Comparison of ENCODE assay signal across 28 cellular contexts in the genomic region with DNA sequence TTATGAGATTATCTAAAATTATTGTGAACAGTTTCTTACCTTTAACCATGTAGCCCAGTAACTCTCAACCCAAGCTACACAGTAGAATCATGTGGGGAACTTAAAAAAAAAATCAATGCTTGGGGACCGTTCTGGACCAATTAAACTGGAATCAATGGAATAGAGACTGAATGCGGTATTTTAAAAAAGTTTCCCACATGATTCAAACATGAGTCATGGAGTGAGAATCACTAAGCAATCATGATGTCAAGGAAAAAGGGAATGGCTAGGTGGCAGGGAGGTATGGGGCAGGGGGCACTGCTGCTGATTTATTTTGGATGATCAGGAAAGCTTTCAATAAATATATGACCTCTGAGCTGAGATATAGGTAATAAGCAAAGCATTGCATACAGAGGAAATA.
DNase-seq lines count a peak whose midpoint lies in the region; ATAC-seq, FAIRE-seq and TF ChIP-seq lines count a peak whose summit lies in the region.
"Had no signal": no experiment of that assay in that cellular context is flagged by ENCODE, and none has a peak within 500 bp of the region (broad histone marks: within the 10 kb centered on the region; RNA-seq: fewer than 3 reads in every experiment).

No MANE protein-coding gene starts in this region.

- peaks cover 11% of the 10 kb centered on the region for H3K4me1 ChIP-seq in astrocyte (ENCODE audit: insufficient read depth, low read length)
- H3K4me1 ChIP-seq: ascending aorta, esophagus muscularis mucosa, sigmoid colon, tibial artery had no signal

- H2AFZ ChIP-seq in astrocyte (ENCODE audit: low read depth, low read length) = no peak overlapping the region
- H2AFZ ChIP-seq: GM23338 had no signal

- H3K9me3 ChIP-seq in astrocyte (ENCODE audit: insufficient read depth, low read depth, low read length) = no peaks in the 10 kb centered on the region
- H3K9me3 ChIP-seq: ascending aorta, esophagus muscularis mucosa, sigmoid colon, tibial artery had no signal

- ATAC-seq in HG02763 (IDR thresholded peaks at IDR 0.05; ENCODE audit: unreplicated experiment) (no peak), GM21447 (IDR thresholded peaks at IDR 0.05; ENCODE audit: unreplicated experiment) (no peak)
- ATAC-seq: GM23338; HepG2; stimulated activated naive CD8-positive, alpha-beta T cell treated with anti-CD3 and anti-CD28 coated beads, Interleukin-15, amount 100 ng/mL, for 72 hours had no signal

- H3K27me3 Mint-ChIP-seq in astrocyte (ENCODE audit: low read depth, unreplicated experiment) (peaks cover 1% of the 10 kb centered on the region), endothelial cell (ENCODE audit: unreplicated experiment) (peaks cover 5% of the 10 kb centered on the region)

- H3K9me3 Mint-ChIP-seq in astrocyte (ENCODE audit: unreplicated experiment) (no peaks in the 10 kb centered on the region), endothelial cell (ENCODE audit: unreplicated experiment) (no peaks in the 10 kb centered on the region)
- H3K9me3 Mint-ChIP-seq: CD4-positive, alpha-beta memory T cell; GM23338; neural crest cell; stimulated activated naive CD8-positive, alpha-beta T cell treated with anti-CD3 and anti-CD28 coated beads, Interleukin-15, amount 100 ng/mL, for 72 hours had no signal

- no peaks in the 10 kb centered on the region for H3K36me3 ChIP-seq in astrocyte (ENCODE audit: insufficient read depth, low read length)
- H3K36me3 ChIP-seq: ascending aorta, esophagus muscularis mucosa, sigmoid colon, tibial artery had no signal

- H3K27ac ChIP-seq in astrocyte (ENCODE audit: low read depth, low read length) = no peak overlapping the region
- H3K27ac ChIP-seq: ascending aorta, esophagus muscularis mucosa, sigmoid colon, tibial artery had no signal

- H3K36me3 Mint-ChIP-seq in astrocyte (ENCODE audit: low read depth, unreplicated experiment) (no peaks in the 10 kb centered on the region), endothelial cell (ENCODE audit: low read depth, unreplicated experiment) (no peaks in the 10 kb centered on the region)
- H3K36me3 Mint-ChIP-seq: activated naive CD8-positive, alpha-beta T cell; CD4-positive, alpha-beta memory T cell had no signal

- DNase-seq in HT1080 (ENCODE audit: low read depth) = peak; percentile 81
- peak; percentile 5 for DNase-seq in astrocyte (ENCODE audit: low read depth)
- DNase-seq in fibroblast of villous mesenchyme (ENCODE audit: low read depth) = peak; percentile 2
- DNase-seq in endothelial cell (ENCODE audit: low spot score) = no peak
- no peak for DNase-seq in OCI-M1 (lab: John Stamatoyannopoulos, UW)
- DNase-seq: activated CD4-positive, alpha-beta T cell treated with anti-CD3 and anti-CD28 coated beads, Interleukin-2, amount 50 U/mL, for 4 hours; activated CD4-positive, CD25-positive, alpha-beta regulatory T cell; CD4-positive, alpha-beta memory T cell; DMS 273 treated with DMSO at 0.1 percent for 48 hours; GDM1; kidney; NCI-H1417; NCI-H2107; NCI-H446; NCI-H82; SHP77; sigmoid colon; stimulated activated naive CD8-positive, alpha-beta T cell treated with anti-CD3 and anti-CD28 coated beads, Interleukin-15, amount 100 ng/mL, for 72 hours; tibial artery had no signal

- H3K4me3 Mint-ChIP-seq in astrocyte (ENCODE audit: unreplicated experiment) (no peak overlapping the region), endothelial cell (ENCODE audit: unreplicated experiment) (no peak overlapping the region)
- H3K4me3 Mint-ChIP-seq: activated naive CD8-positive, alpha-beta T cell; CD4-positive, alpha-beta memory T cell; GM23338; neural crest cell; stimulated activated naive CD8-positive, alpha-beta T cell treated with anti-CD3 and anti-CD28 coated beads, Interleukin-15, amount 100 ng/mL, for 72 hours had no signal

- FAIRE-seq in astrocyte (lab: Jason Lieb, UNC) = no peak
- FAIRE-seq: HepG2, kidney had no signal

- no peak for TF ChIP-seq CTCF in astrocyte (IDR thresholded peaks at IDR 0.05; ENCODE audit: insufficient read depth, low read depth, low read length)
- no peak for TF ChIP-seq CTCF in fibroblast of villous mesenchyme (IDR thresholded peaks at IDR 0.05; ENCODE audit: insufficient read depth, low read depth, low read length)
- TF ChIP-seq CTCF in endothelial cell (IDR thresholded peaks at IDR 0.05; ENCODE audit: unreplicated experiment) = no peak

- H3K27ac Mint-ChIP-seq in astrocyte (ENCODE audit: unreplicated experiment) (peak overlapping the region; percentile 84), endothelial cell (ENCODE audit: unreplicated experiment) (no peak overlapping the region)
- H3K27ac Mint-ChIP-seq: activated naive CD8-positive, alpha-beta T cell; CD4-positive, alpha-beta memory T cell; GM23338; stimulated activated naive CD8-positive, alpha-beta T cell treated with anti-CD3 and anti-CD28 coated beads, Interleukin-15, amount 100 ng/mL, for 72 hours had no signal

- H3K27me3 ChIP-seq in astrocyte (ENCODE audit: insufficient read depth, low read length) = no peaks in the 10 kb centered on the region
- H3K27me3 ChIP-seq: ascending aorta, esophagus muscularis mucosa, sigmoid colon had no signal

- peaks cover 26% of the 10 kb centered on the region for H3K4me1 Mint-ChIP-seq in astrocyte (ENCODE audit: low read depth, unreplicated experiment)
- peaks cover 4% of the 10 kb centered on the region for H3K4me1 Mint-ChIP-seq in endothelial cell (ENCODE audit: unreplicated experiment)
- H3K4me1 Mint-ChIP-seq: CD4-positive, alpha-beta memory T cell; GM23338; neural crest cell; stimulated activated naive CD8-positive, alpha-beta T cell treated with anti-CD3 and anti-CD28 coated beads, Interleukin-15, amount 100 ng/mL, for 72 hours had no signal

- H3K4me3 ChIP-seq in astrocyte (ENCODE audit: insufficient read depth, low read depth, low read length) (no peak overlapping the region), fibroblast of villous mesenchyme (ENCODE audit: low read depth, low read length) (no peak overlapping the region)
- H3K4me3 ChIP-seq: ascending aorta, esophagus muscularis mucosa, GM23338, lung, sigmoid colon, tibial artery had no signal

- no peaks in the 10 kb centered on the region for H4K20me1 ChIP-seq in astrocyte (ENCODE audit: insufficient read depth, low read length)

- no peaks in the 10 kb centered on the region for H3K79me2 ChIP-seq in astrocyte (ENCODE audit: insufficient read depth, low read length)

- H3K4me2 ChIP-seq in astrocyte (ENCODE audit: low read length) = no peak overlapping the region
- H3K4me2 ChIP-seq: GM23338 had no signal

- H3K9ac ChIP-seq in astrocyte (ENCODE audit: low read length) = no peak overlapping the region

Comparison
In these comparisons a context has a peak if more than half of its experiments do, and no peak if none do; other contexts are left out.
1. DNase-seq: peak in HT1080 (single experiment), astrocyte (single experiment) and fibroblast of villous mesenchyme (single experiment); none in endothelial cell (single experiment) and OCI-M1 (single experiment).